ENCODE assay signal across 26 cellular contexts in the genomic region with DNA sequence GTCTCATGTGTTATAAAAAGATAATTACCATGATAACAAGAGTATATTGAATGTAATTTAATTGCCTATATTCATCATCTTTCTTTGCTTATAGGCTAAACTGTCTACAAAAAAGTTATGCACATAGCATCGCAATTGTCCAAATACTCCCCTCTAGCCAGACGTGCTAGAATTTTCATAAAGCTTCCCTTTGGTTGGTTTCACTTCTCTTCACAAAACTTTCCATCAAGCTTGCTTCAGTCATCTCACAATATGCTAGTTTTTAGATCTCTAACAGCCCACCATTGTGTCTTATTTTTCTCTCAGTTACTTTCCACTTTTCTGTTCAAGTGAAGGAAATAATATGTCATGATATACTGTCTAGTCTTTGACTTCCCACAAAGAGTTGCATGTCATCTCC.
"Had no signal": no experiment of that assay in that cellular context is flagged by ENCODE, and none has a peak within 500 bp of the region (broad histone marks: within the 10 kb centered on the region; RNA-seq: fewer than 3 reads in every experiment).

No MANE protein-coding gene starts in this region.

- H3K27ac ChIP-seq: brain microvascular endothelial cell, cardiac muscle cell, SJSA1, WERI-Rb-1 had no signal

- ATAC-seq: activated CD4-positive, alpha-beta T cell treated with anti-CD3 and anti-CD28 coated beads for 36 hours; activated T-helper 17 cell treated with anti-CD3 and anti-CD28 coated beads, Interleukin-2, amount 50 U/mL, for 72 hours had no signal

- FAIRE-seq: RCC 7860 had no signal

- H3K4me1 ChIP-seq: SJSA1 had no signal

- H3K36me3 ChIP-seq: brain microvascular endothelial cell, cardiac muscle cell, SJSA1, WERI-Rb-1 had no signal

- H3K4me3 ChIP-seq: cardiac muscle cell, SJSA1 had no signal

- H3K9me3 ChIP-seq: SJSA1 had no signal

- H3K27me3 ChIP-seq: brain microvascular endothelial cell, cardiac muscle cell, SJSA1 had no signal

- DNase-seq: activated CD4-positive, alpha-beta memory T cell treated with anti-CD3 and anti-CD28 coated beads, Interleukin-2, amount 10 ng/mL, durations not matched to agents 7 days and 5 days; activated CD4-positive, alpha-beta T cell treated with anti-CD3 and anti-CD28 coated beads for 36 hours; activated CD4-positive, alpha-beta T cell treated with anti-CD3 and anti-CD28 coated beads, Interleukin-2, amount 50 U/mL, for 1 hour; activated gamma-delta T cell; activated naive CD4-positive, alpha-beta T cell treated with anti-CD3 and anti-CD28 coated beads for 36 hours; activated T-cell treated with anti-CD3 and anti-CD28 coated beads for 4 hours; activated T-cell treated with anti-CD3 and anti-CD28 coated beads, Interleukin-2, amount 50 U/mL, for 48 hours; brain microvascular endothelial cell; KG1; NCI-H1092 treated with DMSO at 0.1 percent for 48 hours; NCI-H1417 treated with DMSO at 0.1 percent for 48 hours; NCI-H1694; NCI-H2029; NCI-H345; NCI-H510A; NCI-H526 treated with DMSO at 0.1 percent for 48 hours; NCI-H82; NK-92 treated with Interleukin-12 subunit alpha and Interleukin-12 subunit beta, amount 100 ng/mL, for 24 hours; SHP77; T-helper 2 cell; T1000; WERI-Rb-1 had no signal
